Comparison of ENCODE assay signal across 11 cellular contexts in the genomic region with DNA sequence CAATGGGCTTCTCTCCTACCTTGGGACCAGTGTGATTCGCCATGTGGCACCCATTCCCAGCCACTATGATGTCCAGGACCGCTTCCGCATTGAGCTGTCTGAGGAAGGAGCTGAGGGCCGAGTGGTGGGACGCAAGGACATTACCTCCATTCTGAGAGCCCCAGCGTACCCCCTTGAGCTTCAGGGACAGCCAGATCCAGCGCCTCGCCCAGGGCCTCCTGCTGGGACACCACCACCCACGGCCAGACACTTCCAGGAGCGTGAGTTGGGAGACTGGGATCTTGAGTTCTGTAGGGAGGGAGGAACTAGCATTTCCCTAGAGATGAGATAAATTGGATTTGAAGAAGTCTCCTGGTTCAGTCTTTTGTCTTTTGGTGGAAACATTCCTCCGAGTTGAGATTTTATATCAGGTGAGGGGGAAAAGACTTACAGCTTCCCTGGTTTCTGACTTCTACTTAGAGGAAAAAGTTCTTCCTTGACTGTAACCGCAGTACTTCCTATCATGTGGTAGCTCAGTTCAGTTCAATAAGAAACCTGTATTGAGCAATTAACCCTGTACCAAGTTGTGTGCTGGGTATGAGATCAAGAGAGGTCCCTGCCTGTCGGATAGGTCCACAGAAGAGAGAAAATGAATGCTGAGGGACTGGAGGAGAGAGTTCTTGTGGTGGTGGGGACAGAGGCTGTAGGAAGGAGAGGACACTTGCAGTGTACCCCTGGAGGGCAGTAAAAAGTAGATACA. TPM values are rescaled to one million over a fixed set of nuclear protein-coding genes. Genes with fewer than 3 reads are reported as not detected.
A peak's percentile ranks its signal among the peaks of the same experiment; 100 is the strongest.
DNase-seq lines count a peak whose midpoint lies in the region; ATAC-seq and TF ChIP-seq lines count a peak whose summit lies in the region.
"Had no signal": no experiment of that assay in that cellular context is flagged by ENCODE, and none has a peak within 500 bp of the region (broad histone marks: within the 10 kb centered on the region; RNA-seq: fewer than 3 reads in every experiment).

No MANE protein-coding gene starts in this region.

- TF ChIP-seq CTCF in WTC11 (IDR thresholded peaks at IDR 0.05), result no peak
- no peak for TF ChIP-seq CTCF in thoracic aorta (IDR thresholded peaks at IDR 0.05)

- no peaks in the 10 kb centered on the region for H3K36me3 ChIP-seq in thoracic aorta

- no peaks in the 10 kb centered on the region for H3K9me3 ChIP-seq in thoracic aorta

- CTCF ChIA-PET in activated CD8-positive, alpha-beta memory T cell treated with anti-CD3 and anti-CD28 coated beads, Interleukin-2, amount 10 ng/mL, durations not matched to agents 7 days and 5 days (lab: Charles Lee), result interaction anchor here (0.6 to 5.3 kb wide), 14 partner anchors 8 to 186 kb away, joined by 3 to 49 read pairs (median 8); partner anchors contain the start of genes GIGYF1, MEPCE and POP7
- CTCF ChIA-PET in WTC11 (lab: Charles Lee), result interaction anchor here (0.6 to 3.8 kb wide), 26 partner anchors 9 to 223 kb away, joined by 3 to 37 read pairs (median 8); partner anchors contain the start of genes ACTL6B, FBXO24, GIGYF1 and GNB2

- H3K27ac Mint-ChIP-seq in activated CD8-positive, alpha-beta memory T cell treated with anti-CD3 and anti-CD28 coated beads, Interleukin-2, amount 10 ng/mL, durations not matched to agents 7 days and 5 days, result no peak overlapping the region
- H3K27ac Mint-ChIP-seq in WTC11 (peak overlapping the region; percentile 63; the same call in 1 of the 2 replicates), immature natural killer cell (peak overlapping the region in 5 of 6 donors; percentile 6 to 89 (median 22))

- no peaks in the 10 kb centered on the region for H3K9me3 Mint-ChIP-seq in activated CD8-positive, alpha-beta memory T cell treated with anti-CD3 and anti-CD28 coated beads, Interleukin-2, amount 10 ng/mL, durations not matched to agents 7 days and 5 days (ENCODE audit: low read depth)
- H3K9me3 Mint-ChIP-seq in WTC11 (no peaks in the 10 kb centered on the region), immature natural killer cell (no peaks in the 10 kb centered on the region)

- H3K4me1 ChIP-seq in thoracic aorta (ENCODE audit: control insufficient read depth in 1 of 2, low read depth in 2 of 2), result peaks cover 4 to 16% of the 10 kb centered on the region in 2 donors

- H3K27ac ChIP-seq in thoracic aorta, result no peak overlapping the region

- H3K4me3 Mint-ChIP-seq in activated CD8-positive, alpha-beta memory T cell treated with anti-CD3 and anti-CD28 coated beads, Interleukin-2, amount 10 ng/mL, durations not matched to agents 7 days and 5 days, result peak overlapping the region; percentile 80
- H3K4me3 Mint-ChIP-seq in WTC11 (peak overlapping the region; percentile 94), immature natural killer cell (peak overlapping the region; percentile 79 to 98 (median 85))

- peaks cover 2% of the 10 kb centered on the region for H3K36me3 Mint-ChIP-seq in activated CD8-positive, alpha-beta memory T cell treated with anti-CD3 and anti-CD28 coated beads, Interleukin-2, amount 10 ng/mL, durations not matched to agents 7 days and 5 days
- H3K36me3 Mint-ChIP-seq in WTC11 (peaks cover 4% of the 10 kb centered on the region), immature natural killer cell (no peaks in the 10 kb centered on the region)

- intact Hi-C loops in Right ventricle myocardium inferior (cut with DNase I), result loop anchor here (2.0 to 10.0 kb wide), 3 partner anchors 27 to 241 kb away; partner anchors contain the start of genes FBXO24, GIGYF1, LRCH4 and SLC12A9

- no peaks in the 10 kb centered on the region for H3K27me3 ChIP-seq in thoracic aorta (replicated peaks; ENCODE audit: insufficient read depth)

- peaks cover 22% of the 10 kb centered on the region for H3K4me1 Mint-ChIP-seq in activated CD8-positive, alpha-beta memory T cell treated with anti-CD3 and anti-CD28 coated beads, Interleukin-2, amount 10 ng/mL, durations not matched to agents 7 days and 5 days
- H3K4me1 Mint-ChIP-seq in WTC11 (peaks cover 5% of the 10 kb centered on the region; the same call in 1 of the 2 replicates), immature natural killer cell (peaks cover 24 to 26% of the 10 kb centered on the region in 2 donors)

- POLR2A ChIA-PET in WTC11 (lab: Charles Lee), result interaction anchor here (1.1 to 2.1 kb wide), 5 partner anchors 10 to 261 kb away, joined by 4 to 11 read pairs (median 4); partner anchors contain the start of genes PCOLCE and SRRT

- peak overlapping the region; percentile 88 for H3K4me3 ChIP-seq in thoracic aorta

- H3K27me3 Mint-ChIP-seq in activated CD8-positive, alpha-beta memory T cell treated with anti-CD3 and anti-CD28 coated beads, Interleukin-2, amount 10 ng/mL, durations not matched to agents 7 days and 5 days, result no peaks in the 10 kb centered on the region
- no peaks in the 10 kb centered on the region; the same call in 1 of the 2 replicates for H3K27me3 Mint-ChIP-seq in WTC11 (ENCODE audit: low read depth)
- peaks cover 3 to 11% (median 7%) of the 10 kb centered on the region in 3 donors for H3K27me3 Mint-ChIP-seq in immature natural killer cell (ENCODE audit: low read depth in 3 of 3)

- DNase-seq in activated CD8-positive, alpha-beta memory T cell treated with anti-CD3 and anti-CD28 coated beads, Interleukin-2, amount 10 ng/mL, durations not matched to agents 7 days and 5 days, result no peak
- no peak for DNase-seq in activated CD8-positive, alpha-beta memory T cell treated with anti-CD3 and anti-CD28 coated beads, Interleukin-2, amount 50 U/mL, for 4 hours
- DNase-seq in WTC11 (ENCODE audit: low spot score) (no peak), immature natural killer cell (no peak), thoracic aorta (ENCODE audit: low spot score) (no peak), Right ventricle myocardium inferior (ENCODE audit: missing footprints) (no peak), DMS114 treated with DMSO at 0.1 percent for 48 hours (lab: John Stamatoyannopoulos, UW; ENCODE audit: unreplicated experiment) (no peak)
- DNase-seq: cortex of kidney, midbrain, SW 1271 had no signal

- ATAC-seq in activated CD8-positive, alpha-beta memory T cell treated with anti-CD3 and anti-CD28 coated beads, Interleukin-2, amount 10 ng/mL, durations not matched to agents 7 days and 5 days, result no peak
- ATAC-seq in WTC11 (no peak), thoracic aorta (ENCODE audit: insufficient number of reproducible peaks, low FRiP score, low read depth) (no peak), GM21390 (IDR thresholded peaks at IDR 0.05; ENCODE audit: unreplicated experiment) (no peak), Right ventricle myocardium inferior (no peak)

TF ChIP-seq in WTC11, 78 proteins besides CTCF, POLR2A, EP300 and RAD21 (continues in another document):
- TF ChIP-seq ELF4 (CRISPR knock-in tag; IDR thresholded peaks at IDR 0.05; ENCODE audit: low read depth), result no peak
- TF ChIP-seq, protein P1, sequence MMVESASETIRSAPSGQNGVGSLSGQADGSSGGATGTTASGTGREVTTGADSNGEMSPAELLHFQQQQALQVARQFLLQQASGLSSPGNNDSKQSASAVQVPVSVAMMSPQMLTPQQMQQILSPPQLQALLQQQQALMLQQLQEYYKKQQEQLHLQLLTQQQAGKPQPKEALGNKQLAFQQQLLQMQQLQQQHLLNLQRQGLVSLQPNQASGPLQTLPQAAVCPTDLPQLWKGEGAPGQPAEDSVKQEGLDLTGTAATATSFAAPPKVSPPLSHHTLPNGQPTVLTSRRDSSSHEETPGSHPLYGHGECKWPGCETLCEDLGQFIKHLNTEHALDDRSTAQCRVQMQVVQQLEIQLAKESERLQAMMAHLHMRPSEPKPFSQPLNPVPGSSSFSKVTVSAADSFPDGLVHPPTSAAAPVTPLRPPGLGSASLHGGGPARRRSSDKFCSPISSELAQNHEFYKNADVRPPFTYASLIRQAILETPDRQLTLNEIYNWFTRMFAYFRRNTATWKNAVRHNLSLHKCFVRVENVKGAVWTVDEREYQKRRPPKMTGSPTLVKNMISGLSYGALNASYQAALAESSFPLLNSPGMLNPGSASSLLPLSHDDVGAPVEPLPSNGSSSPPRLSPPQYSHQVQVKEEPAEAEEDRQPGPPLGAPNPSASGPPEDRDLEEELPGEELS (CRISPR knock-in tag; IDR thresholded peaks at IDR 0.05), result no peak

RNA-seq across cellular contexts. Expression of gene MOSPD3, which starts 1.3 kb away (rescaled TPM):
- total RNA-seq in activated CD8-positive, alpha-beta memory T cell treated with anti-CD3 and anti-CD28 coated beads, Interleukin-2, amount 10 ng/mL, durations not matched to agents 7 days and 5 days, result 10 to 100 TPM; 22.2 to 28.8 TPM
- 21.9 to 22.4 TPM (median 22.0 TPM) in 3 replicates for total RNA-seq in WTC11 (2021)
- 10 to 100 TPM; 23.2 to 29.3 (median 27.0) TPM for polyA plus RNA-seq in immature natural killer cell
- 10 to 100 TPM in 1 of 2 donors, 1 to 10 TPM in 1; 9.2 to 29.6 TPM for total RNA-seq in thoracic aorta
- total RNA-seq in Right ventricle myocardium inferior, result 9.3 TPM

RNA-seq across cellular contexts. Expression of gene PCOLCE, which starts 11.5 kb away (rescaled TPM):
- 10 to 100 TPM in 1 of 2 experiments, 1 to 10 TPM in 1; 9.2 to 11.6 TPM for total RNA-seq in activated CD8-positive, alpha-beta memory T cell treated with anti-CD3 and anti-CD28 coated beads, Interleukin-2, amount 10 ng/mL, durations not matched to agents 7 days and 5 days
- 53.5 to 74.8 TPM (median 70.4 TPM) in 3 replicates for total RNA-seq in WTC11 (2021)
- 1 to 10 TPM; 2.0 to 4.9 (median 4.7) TPM for polyA plus RNA-seq in immature natural killer cell
- 100 to 1,000 TPM; 130 to 140 TPM for total RNA-seq in thoracic aorta
- total RNA-seq in Right ventricle myocardium inferior, result 56.0 TPM

RNA-seq across cellular contexts. Expression of gene FBXO24, which starts 27.5 kb away (rescaled TPM):
- total RNA-seq in activated CD8-positive, alpha-beta memory T cell treated with anti-CD3 and anti-CD28 coated beads, Interleukin-2, amount 10 ng/mL, durations not matched to agents 7 days and 5 days, result 1 to 10 TPM in 1 of 2 experiments, under 1 TPM in 1; 0.80 to 1.3 TPM
- total RNA-seq in WTC11 (2021), result 0.70 to 1.3 TPM (median 0.94 TPM) in 3 replicates
- under 1 TPM in 1 of 3 donors, not detected in 2; 0.43 TPM for polyA plus RNA-seq in immature natural killer cell
- not detected for total RNA-seq in thoracic aorta
- total RNA-seq in Right ventricle myocardium inferior, result 0.41 TPM

RNA-seq across cellular contexts. Expression of gene LRCH4, which starts 27.7 kb away (rescaled TPM):
- 100 to 1,000 TPM; 155 to 178 TPM for total RNA-seq in activated CD8-positive, alpha-beta memory T cell treated with anti-CD3 and anti-CD28 coated beads, Interleukin-2, amount 10 ng/mL, durations not matched to agents 7 days and 5 days
- total RNA-seq in WTC11 (2021) (52.0 to 59.6 TPM (median 56.7 TPM) in 3 replicates), thoracic aorta (100 to 1,000 TPM in 1 of 2 donors, 10 to 100 TPM in 1; 99.8 to 131 TPM), Right ventricle myocardium inferior (29.3 TPM)
- 100 to 1,000 TPM in 1 of 3 donors, 10 to 100 TPM in 2; 78.9 to 125 (median 90.4) TPM for polyA plus RNA-seq in immature natural killer cell

RNA-seq across cellular contexts. Expression of gene TFR2, which starts 27.7 kb away (rescaled TPM):
- total RNA-seq in activated CD8-positive, alpha-beta memory T cell treated with anti-CD3 and anti-CD28 coated beads, Interleukin-2, amount 10 ng/mL, durations not matched to agents 7 days and 5 days, result 10 to 100 TPM; 11.1 to 18.6 TPM
- 5.7 to 7.1 TPM (median 5.8 TPM) in 3 replicates for total RNA-seq in WTC11 (2021)
- 1 to 10 TPM in 2 of 3 donors, under 1 TPM in 1; 0.85 to 1.8 (median 1.1) TPM for polyA plus RNA-seq in immature natural killer cell
- 1 to 10 TPM in 1 of 2 donors, under 1 TPM in 1; 0.35 to 1.9 TPM for total RNA-seq in thoracic aorta
- total RNA-seq in Right ventricle myocardium inferior, result 0.22 TPM
